Comparison of ENCODE assay signal across 27 cellular contexts in the genomic region with DNA sequence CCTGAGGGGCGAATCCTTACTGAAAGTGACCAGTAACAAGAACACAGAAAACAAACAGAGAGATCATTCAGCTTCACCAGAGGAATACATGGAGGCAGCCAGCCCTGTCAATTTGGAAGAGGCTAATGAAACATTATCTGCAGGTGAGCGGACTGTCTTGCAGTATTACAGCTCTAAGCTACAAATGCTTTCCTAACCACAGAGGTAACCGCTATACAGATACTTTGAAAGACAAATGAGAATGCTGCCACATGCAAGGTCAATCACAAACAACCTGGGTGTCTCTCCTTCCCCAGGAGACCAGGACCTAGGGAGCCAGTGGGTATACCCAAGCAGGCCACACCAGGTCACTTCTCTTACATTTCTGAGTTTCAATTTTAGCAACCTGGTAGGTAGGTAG. TPM values are rescaled to one million over a fixed set of nuclear protein-coding genes. Genes with fewer than 3 reads are reported as not detected.
DNase-seq lines count a peak whose midpoint lies in the region; ATAC-seq and TF ChIP-seq lines count a peak whose summit lies in the region.
"Had no signal": no experiment of that assay in that cellular context is flagged by ENCODE, and none has a peak within 500 bp of the region (broad histone marks: within the 10 kb centered on the region; RNA-seq: fewer than 3 reads in every experiment).

No MANE protein-coding gene starts in this region.

- intact Hi-C loops in left ventricle myocardium inferior (cut with micrococcal nuclease): no loop called here
- intact Hi-C loops in cardiac septum (cut with DNase I): no loop called here

- no peak overlapping the region for H3K4me3 ChIP-seq in left ventricle myocardium inferior
- H3K4me3 ChIP-seq: adrenal gland, lower lobe of right lung, PC-9, psoas muscle, thyroid gland, uterus had no signal

- H3K4me1 ChIP-seq in left ventricle myocardium inferior: peaks cover 16% of the 10 kb centered on the region
- H3K4me1 ChIP-seq: adrenal gland, lower lobe of right lung, psoas muscle, thyroid gland, uterus had no signal

- no peaks in the 10 kb centered on the region for H3K9me3 ChIP-seq in left ventricle myocardium inferior (replicated peaks)
- H3K9me3 ChIP-seq: adrenal gland, BE2C, lower lobe of right lung, psoas muscle, thyroid gland, uterus had no signal

- TF ChIP-seq CTCF in left ventricle myocardium inferior (IDR thresholded peaks at IDR 0.05; ENCODE audit: borderline replicate concordance) (no peak), VCaP (conservative IDR thresholded peaks at IDR 0.05) (no peak)

- no peaks in the 10 kb centered on the region for H3K27me3 ChIP-seq in left ventricle myocardium inferior (ENCODE audit: low read depth)
- H3K27me3 ChIP-seq: adrenal gland, BE2C, thyroid gland, uterus had no signal

- peak overlapping the region; percentile 19 for H3K27ac ChIP-seq in left ventricle myocardium inferior (replicated peaks)
- H3K27ac ChIP-seq in VCaP: peak overlapping the region; percentile 51
- H3K27ac ChIP-seq: adrenal gland, lower lobe of right lung, PC-9, psoas muscle, thyroid gland, uterus had no signal

- ATAC-seq in GM18505 (IDR thresholded peaks at IDR 0.05; ENCODE audit: unreplicated experiment) (no peak), HG02840 (IDR thresholded peaks at IDR 0.05; ENCODE audit: low FRiP score, unreplicated experiment) (no peak)
- ATAC-seq: activated CD8-positive, alpha-beta T cell treated with anti-CD3 and anti-CD28 coated beads, Interleukin-2, amount 10 ng/mL, durations not matched to agents 7 days and 5 days; effector memory CD8-positive, alpha-beta T cell; lower lobe of right lung; naive thymus-derived CD4-positive, alpha-beta T cell; psoas muscle had no signal

- no peak for DNase-seq in left ventricle myocardium inferior
- no peak for DNase-seq in cardiac septum (ENCODE audit: low spot score)
- peak; percentile 20 for DNase-seq in NCI-H2029 treated with DMSO at 0.1 percent for 48 hours (lab: John Stamatoyannopoulos, UW)
- DNase-seq in NCI-H1092 treated with DMSO at 0.1 percent for 48 hours (lab: John Stamatoyannopoulos, UW): no peak
- DNase-seq: ACHN; activated CD8-positive, alpha-beta T cell treated with anti-CD3 and anti-CD28 coated beads, Interleukin-2, amount 10 ng/mL, durations not matched to agents 7 days and 5 days; activated naive CD4-positive, alpha-beta T cell treated with anti-CD3 and anti-CD28 coated beads, Interleukin-2, amount 10 ng/mL, durations not matched to agents 7 days and 5 days; adrenal gland; BE2C; effector memory CD8-positive, alpha-beta T cell; GOT3; HFFc6; lower lobe of right lung; naive thymus-derived CD4-positive, alpha-beta T cell; NCI-H1092; NCI-H187 treated with DMSO at 0.1 percent for 48 hours; NCI-H345; occipital lobe; PC-9; psoas muscle; SHP77 treated with DMSO at 0.1 percent for 48 hours; stimulated activated CD4-positive, alpha-beta T cell treated with anti-CD3 and anti-CD28 coated beads, Interleukin-4, amount 100 ng/mL, for 24 hours; thyroid gland; uterus had no signal

- no peak for TF ChIP-seq POLR2A in GM18505 (IDR thresholded peaks at IDR 0.05; ENCODE audit: borderline replicate concordance, extremely low read depth, insufficient read depth, insufficient read length)

- H3K36me3 ChIP-seq in left ventricle myocardium inferior: no peaks in the 10 kb centered on the region
- H3K36me3 ChIP-seq: adrenal gland, BE2C, lower lobe of right lung, thyroid gland, uterus had no signal

RNA-seq across cellular contexts. Expression of gene EFNA5, which starts 30.2 kb away (rescaled TPM):
- total RNA-seq in left ventricle myocardium inferior (28.2 TPM), cardiac septum (40.9 TPM)
- total RNA-seq: activated CD8-positive, alpha-beta T cell treated with anti-CD3 and anti-CD28 coated beads, Interleukin-2, amount 10 ng/mL, durations not matched to agents 7 days and 5 days had no signal
